22 cellular contexts compared by ENCODE assay signal in genomic region chr6:153442096-153442495, GRCh38.
DNase-seq lines count a peak whose midpoint lies in the region; FAIRE-seq and TF ChIP-seq lines count a peak whose summit lies in the region.
"Had no signal": no experiment of that assay in that cellular context is flagged by ENCODE, and none has a peak within 500 bp of the region (broad histone marks: within the 10 kb centered on the region; RNA-seq: fewer than 3 reads in every experiment).

No MANE protein-coding gene starts in this region.

- H3K18ac ChIP-seq in H1 (ENCODE audit: extremely low read depth, low read length) (peak overlapping the region; percentile 64; the same call in 1 of the 2 replicates), mesendoderm (ENCODE audit: low read length) (peak overlapping the region; percentile 95)

- no peak overlapping the region for H3K23ac ChIP-seq in H1 (ENCODE audit: insufficient read length)
- no peak overlapping the region for H3K23ac ChIP-seq in mesendoderm (ENCODE audit: low read length)

- DNase-seq in ELF-1 (ENCODE audit: low read depth, low spot score) (peak; percentile 61), H1 (ENCODE audit: low read depth in 1 of 2, low spot score in 2 of 2) (no peak), mesendoderm (peak; percentile 87), nucleus accumbens (lab: John Stamatoyannopoulos, UW) (no peak), DMS153 treated with DMSO at 0.1 percent for 48 hours (lab: John Stamatoyannopoulos, UW; ENCODE audit: unreplicated experiment) (no peak), iPS-NIHi11 (ENCODE audit: low spot score) (no peak), D341Med (ENCODE audit: low spot score) (no peak)
- DNase-seq: AML-193; CD4-positive, alpha-beta memory T cell; DMS53; DND-41; EL; GM23248; H7; IMR-90 had no signal

- H3K4me2 ChIP-seq in H1 (ENCODE audit: insufficient read depth in 1 of 2, low read depth in 2 of 2, low read length in 2 of 2): peak overlapping the region; percentile 40 to 48
- no peak overlapping the region for H3K4me2 ChIP-seq in mesendoderm (ENCODE audit: low read length)
- H3K4me2 ChIP-seq: A549 had no signal

- no peak for TF ChIP-seq CTCF in H1 (IDR thresholded peaks at IDR 0.05; ENCODE audit: control extremely low read depth in 1 of 3, insufficient read depth in 1 of 3, low read depth in 1 of 3, low read length in 3 of 3)

- peaks cover 22% of the 10 kb centered on the region for H3K4me1 ChIP-seq in HUES6 (ENCODE audit: control insufficient read depth, insufficient read depth, low read length)
- H3K4me1 ChIP-seq in H1 (replicated peaks in 1 of 4; ENCODE audit: control insufficient read depth in 3 of 4, insufficient read depth in 4 of 4, low read length in 3 of 4): peaks cover 0 to 7% (median 2%) of the 10 kb centered on the region in 4 experiments; a peak in 2 of 7 replicates
- H3K4me1 ChIP-seq in mesendoderm (ENCODE audit: control insufficient read depth, low read depth, low read length): peaks cover 2% of the 10 kb centered on the region
- H3K4me1 ChIP-seq: A549 had no signal

- no peaks in the 10 kb centered on the region for H4K20me1 ChIP-seq in H1 (replicated peaks in 1 of 2; ENCODE audit: control insufficient read depth in 1 of 2, insufficient read depth in 2 of 2, low read length in 2 of 2)

- no peak overlapping the region for H2AFZ ChIP-seq in H1 (ENCODE audit: low read length)
- H2AFZ ChIP-seq: GM23248 had no signal

- no peak overlapping the region for H3K56ac ChIP-seq in H1 (replicated peaks; ENCODE audit: insufficient read length, low read depth, low read length)
- peak overlapping the region; percentile 69 for H3K56ac ChIP-seq in mesendoderm (ENCODE audit: low read length)

- peak; percentile 32 for FAIRE-seq in H1 (lab: Jason Lieb, UNC)
- FAIRE-seq: A549, G401.6, GM12891, GM19239, K562 had no signal

- no peak overlapping the region for H2BK12ac ChIP-seq in H1 (ENCODE audit: low read depth, low read length)

- no peaks in the 10 kb centered on the region for H3K79me2 ChIP-seq in H1 (ENCODE audit: control insufficient read depth in 1 of 2, insufficient read depth in 2 of 2, low read length in 2 of 2)
- H3K79me2 ChIP-seq in mesendoderm (ENCODE audit: control insufficient read depth, insufficient read depth, low read length): no peaks in the 10 kb centered on the region

- CTCF ChIA-PET in H1 (lab: Charles Lee; ENCODE audit: partially characterized antibody): no interaction called here

- H4K5ac ChIP-seq in H1 (ENCODE audit: insufficient read length, low read depth, low read length): no peak overlapping the region
- no peak overlapping the region for H4K5ac ChIP-seq in mesendoderm (ENCODE audit: low read length)

- H3K4ac ChIP-seq in H1 (replicated peaks; ENCODE audit: insufficient read length, low read depth, low read length): no peak overlapping the region
- H3K4ac ChIP-seq in mesendoderm (ENCODE audit: low read depth, low read length): peak overlapping the region; percentile 91

- H3K27ac ChIP-seq in HUES6 (ENCODE audit: low read depth, low read length): peak overlapping the region; percentile 71; the same call in 1 of the 2 replicates
- no peak overlapping the region; the same call in 1 of the 2 replicates for H3K27ac ChIP-seq in H1 (ENCODE audit: low read depth, low read length)
- peak overlapping the region; percentile 96 for H3K27ac ChIP-seq in mesendoderm (ENCODE audit: low read depth, low read length)
- H3K27ac ChIP-seq: 22Rv1, A549, GM23248 had no signal

- peak overlapping the region; percentile 27; the same call in 1 of the 2 replicates for H2BK20ac ChIP-seq in H1 (ENCODE audit: low read length)

- peak overlapping the region; percentile 73; the same call in 1 of the 2 replicates for H2BK5ac ChIP-seq in H1 (ENCODE audit: low read depth, low read length)
- H2BK5ac ChIP-seq in mesendoderm (ENCODE audit: low read length): peak overlapping the region; percentile 89

- H3K9me3 ChIP-seq in HUES6 (ENCODE audit: control insufficient read depth, insufficient read depth, low read depth, low read length): peaks cover 14% of the 10 kb centered on the region; the same call in 1 of the 2 replicates
- peaks cover 6 to 7% of the 10 kb centered on the region in 2 experiments; a peak in 2 of 4 replicates for H3K9me3 ChIP-seq in H1 (ENCODE audit: insufficient read depth in 2 of 2, low read depth in 1 of 2, low read length in 1 of 2)
- H3K9me3 ChIP-seq: A549 had no signal

- TF ChIP-seq RAD21 in H1 (IDR thresholded peaks at IDR 0.05 in 1 of 2, conservative IDR thresholded peaks at IDR 0.05 in 1 of 2; ENCODE audit: low read depth in 2 of 2, low read length in 2 of 2): no peak

- no peak overlapping the region for H4K91ac ChIP-seq in H1 (replicated peaks; ENCODE audit: insufficient read length, low read length)

- no peak overlapping the region for H3K14ac ChIP-seq in H1 (ENCODE audit: insufficient read length)

- H2BK15ac ChIP-seq in H1 (ENCODE audit: low read length) (no peak overlapping the region), mesendoderm (replicated peaks; ENCODE audit: low read depth) (peak overlapping the region; percentile 78)

- POLR2A ChIA-PET in H1 (lab: Charles Lee; ENCODE audit: partially characterized antibody): no interaction called here

- H4K8ac ChIP-seq in H1 (ENCODE audit: extremely low read depth, insufficient read depth, low read length): no peak overlapping the region
- no peak overlapping the region for H4K8ac ChIP-seq in mesendoderm (ENCODE audit: low read depth, low read length)

- TF ChIP-seq POLR2A in H1 (IDR thresholded peaks at IDR 0.05; ENCODE audit: control extremely low read depth in 1 of 2, low read depth in 2 of 2, low read length in 2 of 2): no peak

- H3K4me3 ChIP-seq in HUES6 (ENCODE audit: low read depth, low read length) (0 out of 2 replicates have a peak overlapping the region, but pooled peaks have one; percentile 6), H1 (ENCODE audit: extremely low read depth in 1 of 4, insufficient read depth in 2 of 4, low read depth in 3 of 4, low read length in 4 of 4) (no peak overlapping the region), mesendoderm (ENCODE audit: low read length) (no peak overlapping the region)
- H3K4me3 ChIP-seq: A549, GM23248, K562 had no signal

- H3K27me3 ChIP-seq in HUES6 (ENCODE audit: control insufficient read depth, insufficient read depth, low read length) (no peaks in the 10 kb centered on the region), H1 (replicated peaks in 1 of 4; ENCODE audit: control insufficient read depth in 3 of 4, extremely low read depth in 1 of 4, insufficient read depth in 3 of 4, low read length in 3 of 4) (no peaks in the 10 kb centered on the region), mesendoderm (ENCODE audit: insufficient read depth, low read length, poor library complexity) (no peaks in the 10 kb centered on the region)

- 0 out of 2 replicates have a peak, but pooled peaks cover 2% of the 10 kb centered on the region for H3K36me3 ChIP-seq in HUES6 (ENCODE audit: control insufficient read depth, insufficient read depth, low read length)
- peaks cover 0 to 6% (median 0%) of the 10 kb centered on the region in 4 experiments; a peak in 2 of 8 replicates for H3K36me3 ChIP-seq in H1 (ENCODE audit: control insufficient read depth in 2 of 4, insufficient read depth in 4 of 4, low read length in 3 of 4)
- H3K36me3 ChIP-seq in mesendoderm (ENCODE audit: control insufficient read depth, insufficient read depth, low read length): no peaks in the 10 kb centered on the region

- TF ChIP-seq EP300 in H1 (IDR thresholded peaks at IDR 0.05; ENCODE audit: borderline replicate concordance in 1 of 2, low read depth in 2 of 2, low read length in 2 of 2): no peak

- WGBS in H1 (ENCODE audit: extremely low coverage in 1 of 2, insufficient coverage in 1 of 2, insufficient read length in 1 of 2, insufficient replicate concordance in 2 of 2, low coverage in 1 of 2, low lambda C conversion rate in 2 of 2, missing lambda C conversion rate in 1 of 2), 2 experiments: 33% methylated on average over 2 of the region's 2 CpGs; no CpG with 5 or more reads in 1 of the 2 experiments
- WGBS in mesendoderm (ENCODE audit: extremely low coverage, insufficient coverage, low lambda C conversion rate): no CpG with 5 or more reads among the region's 2 CpGs

- H3K23me2 ChIP-seq in H1 (ENCODE audit: low read depth, low read length): no peaks in the 10 kb centered on the region

- H3K9ac ChIP-seq in HUES6 (ENCODE audit: low read length) (peak overlapping the region; percentile 14), H1 (replicated peaks in 1 of 4; ENCODE audit: extremely low read depth in 1 of 4, low read depth in 3 of 4, low read length in 3 of 4) (no peak overlapping the region), mesendoderm (ENCODE audit: low read length) (no peak overlapping the region)
- H3K9ac ChIP-seq: GM23248 had no signal

- H2AK5ac ChIP-seq in H1 (ENCODE audit: low read depth, low read length) (no peak overlapping the region), mesendoderm (ENCODE audit: low read length) (no peak overlapping the region)

- H2BK120ac ChIP-seq in H1 (replicated peaks; ENCODE audit: low read depth, low read length) (no peak overlapping the region), mesendoderm (ENCODE audit: low read depth, low read length) (no peak overlapping the region)

- H3K79me1 ChIP-seq in H1 (ENCODE audit: low read depth, low read length): no peaks in the 10 kb centered on the region
- H3K79me1 ChIP-seq in mesendoderm (ENCODE audit: low read length): no peaks in the 10 kb centered on the region

TF ChIP-seq in H1, 55 proteins besides CTCF, POLR2A, EP300 and RAD21:
- TF ChIP-seq BCL11A (IDR thresholded peaks at IDR 0.05; ENCODE audit: low read depth in 2 of 2, low read length in 2 of 2) (no peak), MAX (IDR thresholded peaks at IDR 0.05) (no peak)
- TF ChIP-seq, protein P1, sequence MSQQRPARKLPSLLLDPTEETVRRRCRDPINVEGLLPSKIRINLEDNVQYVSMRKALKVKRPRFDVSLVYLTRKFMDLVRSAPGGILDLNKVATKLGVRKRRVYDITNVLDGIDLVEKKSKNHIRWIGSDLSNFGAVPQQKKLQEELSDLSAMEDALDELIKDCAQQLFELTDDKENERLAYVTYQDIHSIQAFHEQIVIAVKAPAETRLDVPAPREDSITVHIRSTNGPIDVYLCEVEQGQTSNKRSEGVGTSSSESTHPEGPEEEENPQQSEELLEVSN (IDR thresholded peaks at IDR 0.05): no peak

Comparison
In these comparisons a context has a peak if more than half of its experiments do, and no peak if none do; other contexts are left out.
1. DNase-seq: peak in ELF-1 (single experiment) and mesendoderm (single experiment); none in H1 (0 of 2), nucleus accumbens (0 of 56), DMS153 treated with DMSO at 0.1 percent for 48 hours (single experiment), iPS-NIHi11 (single experiment) and D341Med (single experiment).